In the genomic region with DNA sequence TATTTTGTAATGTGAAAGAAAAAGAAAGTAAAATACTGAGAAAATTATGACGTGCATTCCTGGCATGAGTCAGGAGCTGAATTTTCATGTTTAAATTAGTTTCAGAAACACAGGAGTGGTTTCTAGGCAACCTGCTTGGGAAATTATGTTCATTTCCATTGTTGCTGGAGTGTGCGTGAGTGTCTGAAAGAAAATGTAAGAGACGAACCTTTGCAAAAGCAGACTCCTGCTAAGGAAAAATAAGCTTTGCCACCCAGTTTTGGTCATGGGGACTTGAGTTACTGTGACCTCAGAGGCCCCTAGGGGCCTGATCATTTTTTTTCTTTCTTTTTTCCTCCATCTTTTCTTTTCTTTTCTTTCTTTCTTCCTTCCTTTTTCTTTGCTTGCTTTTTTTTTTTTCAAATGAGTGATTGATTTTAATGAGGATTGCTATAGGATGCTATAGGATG, we compare ENCODE assay signal across 8 cellular contexts. TPM values are rescaled to one million over a fixed set of nuclear protein-coding genes. Genes with fewer than 3 reads are reported as not detected.
DNase-seq lines count a peak whose midpoint lies in the region; ATAC-seq, FAIRE-seq and TF ChIP-seq lines count a peak whose summit lies in the region.

No MANE protein-coding gene starts in this region.

- peaks cover 66% of the 10 kb centered on the region for H3K4me1 Mint-ChIP-seq in activated naive CD8-positive, alpha-beta T cell treated with anti-CD3 and anti-CD28 coated beads, Interleukin-2, amount 50 U/mL, for 24 hours

- no peaks in the 10 kb centered on the region for H3K27me3 Mint-ChIP-seq in activated naive CD8-positive, alpha-beta T cell treated with anti-CD3 and anti-CD28 coated beads, Interleukin-2, amount 50 U/mL, for 24 hours

- H3K4me1 ChIP-seq in thoracic aorta (ENCODE audit: control insufficient read depth in 1 of 2, low read depth in 2 of 2), result peaks cover 3 to 13% of the 10 kb centered on the region in 2 donors

- ATAC-seq in HG03575 (IDR thresholded peaks at IDR 0.05; ENCODE audit: extremely low read depth, insufficient number of reproducible peaks, low FRiP score, unreplicated experiment) (peak; percentile 40), thoracic aorta (ENCODE audit: insufficient number of reproducible peaks, low FRiP score, low read depth) (peak; percentile 70), left lobe of liver (no peak), HG02798 (IDR thresholded peaks at IDR 0.05; ENCODE audit: poor library complexity, unreplicated experiment) (no peak)
- ATAC-seq in activated naive CD8-positive, alpha-beta T cell treated with anti-CD3 and anti-CD28 coated beads, Interleukin-2, amount 50 U/mL, for 24 hours, result peak; percentile 66

- H3K27ac ChIP-seq in thoracic aorta, result peak overlapping the region; percentile 61 to 71

- DNase-seq in GM13976 (ENCODE audit: low spot score) (peak; percentile 32), kidney tubule cell (ENCODE audit: low spot score) (peak; percentile 85), thoracic aorta (ENCODE audit: low spot score) (no peak), D721Med (ENCODE audit: insufficient read length, low spot score) (no peak), left lobe of liver (ENCODE audit: low spot score) (no peak)
- DNase-seq in activated naive CD8-positive, alpha-beta T cell treated with anti-CD3 and anti-CD28 coated beads, Interleukin-2, amount 50 U/mL, for 24 hours, result no peak

- H3K27ac Mint-ChIP-seq in activated naive CD8-positive, alpha-beta T cell treated with anti-CD3 and anti-CD28 coated beads, Interleukin-2, amount 50 U/mL, for 24 hours, result peak overlapping the region; percentile 97

- no peaks in the 10 kb centered on the region for H3K27me3 ChIP-seq in thoracic aorta (replicated peaks; ENCODE audit: insufficient read depth)

- TF ChIP-seq CTCF in GM13976 (IDR thresholded peaks at IDR 0.05; ENCODE audit: borderline replicate concordance, control extremely low read depth, extremely low read depth, insufficient read depth, missing control alignments) (no peak), thoracic aorta (IDR thresholded peaks at IDR 0.05) (no peak), D721Med (IDR thresholded peaks at IDR 0.05; ENCODE audit: insufficient read depth, missing control alignments) (no peak)

- H3K36me3 ChIP-seq in thoracic aorta, result no peaks in the 10 kb centered on the region

- in situ Hi-C loops in GM13976 (cut with MboI; ENCODE audit: low sequenced_read_pairs, unreplicated experiment), result loop anchor here (10.0 to 25.0 kb wide), 2 partner anchors 104 to 398 kb away; no protein-coding TSS in a partner anchor

- H3K9me3 Mint-ChIP-seq in activated naive CD8-positive, alpha-beta T cell treated with anti-CD3 and anti-CD28 coated beads, Interleukin-2, amount 50 U/mL, for 24 hours, result no peaks in the 10 kb centered on the region

- peak overlapping the region; percentile 71 for H3K4me3 ChIP-seq in thoracic aorta

- no peaks in the 10 kb centered on the region for H3K9me3 ChIP-seq in thoracic aorta

- no peak for FAIRE-seq in D721Med (lab: Jason Lieb, UNC)

- peak overlapping the region; percentile 80 for H3K4me3 Mint-ChIP-seq in activated naive CD8-positive, alpha-beta T cell treated with anti-CD3 and anti-CD28 coated beads, Interleukin-2, amount 50 U/mL, for 24 hours

- H3K36me3 Mint-ChIP-seq in activated naive CD8-positive, alpha-beta T cell treated with anti-CD3 and anti-CD28 coated beads, Interleukin-2, amount 50 U/mL, for 24 hours (ENCODE audit: low read depth), result no peaks in the 10 kb centered on the region

RNA-seq across cellular contexts. Expression of gene CHRNA9, which starts 18.8 kb away (rescaled TPM):
- total RNA-seq in thoracic aorta (not detected), left lobe of liver (not detected)

Comparison
In these comparisons a context has a peak if more than half of its experiments do, and no peak if none do; other contexts are left out.
1. DNase-seq: peak in GM13976 (single experiment) and kidney tubule cell (single experiment); none in activated naive CD8-positive, alpha-beta T cell treated with anti-CD3 and anti-CD28 coated beads, Interleukin-2, amount 50 U/mL, for 24 hours (single experiment), thoracic aorta (single experiment), D721Med (single experiment) and left lobe of liver (single experiment).
2. ATAC-seq: peak in HG03575 (single experiment), activated naive CD8-positive, alpha-beta T cell treated with anti-CD3 and anti-CD28 coated beads, Interleukin-2, amount 50 U/mL, for 24 hours (single experiment) and thoracic aorta (single experiment); none in left lobe of liver (single experiment) and HG02798 (single experiment).